ENCODE assay signal across 8 cellular contexts in genomic region chrX:130902446-130902782, GRCh38. TPM values are rescaled to one million over a fixed set of nuclear protein-coding genes. Genes with fewer than 3 reads are reported as not detected.
A peak's percentile ranks its signal among the peaks of the same experiment; 100 is the strongest.
DNase-seq lines count a peak whose midpoint lies in the region; ATAC-seq and TF ChIP-seq lines count a peak whose summit lies in the region.

No MANE protein-coding gene starts in this region.

- no peaks in the 10 kb centered on the region for H4K20me1 ChIP-seq in PC-3 (ENCODE audit: low read length)
- H4K20me1 ChIP-seq in fibroblast of lung (ENCODE audit: control insufficient read depth, extremely low read depth, insufficient read depth, low read length), result no peaks in the 10 kb centered on the region

- H3K27ac ChIP-seq in PC-3 (ENCODE audit: low read length), result peak overlapping the region; percentile 74; the same call in 1 of the 2 replicates
- peak overlapping the region; percentile 34 for H3K27ac ChIP-seq in fibroblast of lung (ENCODE audit: insufficient read depth, low read length)

- H3F3A ChIP-seq in PC-3 (ENCODE audit: low read length, unreplicated experiment), result no peaks in the 10 kb centered on the region

- TSS peak; percentile 46 for BruUV-seq in PC-3 (replicated peaks; lab: Mats Ljungman, UMichigan)

- TF ChIP-seq CTCF in GM12864 (IDR thresholded peaks at IDR 0.05; ENCODE audit: low read depth, low read length, missing control alignments), result no peak
- TF ChIP-seq CTCF in PC-3 (conservative IDR thresholded peaks at IDR 0.05; ENCODE audit: low read depth, low read length), result no peak
- TF ChIP-seq CTCF in fibroblast of lung (conservative IDR thresholded peaks at IDR 0.05 in 1 of 2, IDR thresholded peaks at IDR 0.05 in 1 of 2; ENCODE audit: low read depth in 1 of 2, low read length in 2 of 2), result no peak
- TF ChIP-seq CTCF in retinal pigment epithelial cell (conservative IDR thresholded peaks at IDR 0.05; ENCODE audit: low read depth, low read length), result no peak

- H3K79me2 ChIP-seq in PC-3 (ENCODE audit: low read length), result peaks cover 10% of the 10 kb centered on the region
- H3K79me2 ChIP-seq in fibroblast of lung (ENCODE audit: control insufficient read depth, insufficient read depth, low read length), result no peaks in the 10 kb centered on the region

- peaks cover 5% of the 10 kb centered on the region; the same call in 1 of the 2 replicates for H3K4me1 ChIP-seq in PC-3 (ENCODE audit: insufficient read depth, low read length)
- no peaks in the 10 kb centered on the region for H3K4me1 ChIP-seq in fibroblast of lung (ENCODE audit: control insufficient read depth, extremely low read depth, insufficient read depth, low read length)

- H3K27me3 ChIP-seq in PC-3 (ENCODE audit: low read length), result no peaks in the 10 kb centered on the region
- no peaks in the 10 kb centered on the region for H3K27me3 ChIP-seq in fibroblast of lung (ENCODE audit: control insufficient read depth, insufficient read depth, low read length)

- H3K4me2 ChIP-seq in PC-3 (ENCODE audit: low read length) (peak overlapping the region; percentile 85), fibroblast of lung (ENCODE audit: extremely low read depth, insufficient read depth, low read length) (peak overlapping the region; percentile 58)

- POLR2A ChIA-PET in PC-3 (lab: Charles Lee; ENCODE audit: unreplicated experiment), result interaction anchor here (0.6 kb wide), 1 partner anchor 14 kb away, joined by 14 read pairs; no protein-coding TSS in a partner anchor

- DNase-seq in GM12864 (ENCODE audit: low read depth) (no peak), PC-3 (no peak), fibroblast of lung (ENCODE audit: low read depth in 2 of 2) (no peak), retinal pigment epithelial cell (ENCODE audit: low read depth) (no peak), inferior parietal cortex (ENCODE audit: extremely low spot score) (no peak), NCI-H774 (lab: John Stamatoyannopoulos, UW) (no peak), DMS 273 treated with DMSO at 0.1 percent for 48 hours (lab: John Stamatoyannopoulos, UW) (no peak)
- no peak for DNase-seq in activated CD8-positive, alpha-beta memory T cell treated with anti-CD3 and anti-CD28 coated beads, Interleukin-2, amount 50 U/mL, for 4 hours

- H2AFZ ChIP-seq in PC-3 (ENCODE audit: low read length) (peak overlapping the region; percentile 94), fibroblast of lung (ENCODE audit: low read length) (peak overlapping the region; percentile 26)

- H3K9me2 ChIP-seq in PC-3 (replicated peaks; ENCODE audit: low read length), result no peaks in the 10 kb centered on the region

- CTCF ChIA-PET in PC-3 (lab: Charles Lee), result interaction anchor here (0.6 to 1.1 kb wide), 2 partner anchors 15 to 177 kb away, joined by 8 to 28 read pairs; no protein-coding TSS in a partner anchor

- no peaks in the 10 kb centered on the region for H3K9me3 ChIP-seq in PC-3 (ENCODE audit: low read length)
- no peaks in the 10 kb centered on the region for H3K9me3 ChIP-seq in fibroblast of lung (ENCODE audit: control insufficient read depth, insufficient read depth, low read depth, low read length)

- H3K36me3 ChIP-seq in PC-3 (ENCODE audit: low read depth, low read length) (no peaks in the 10 kb centered on the region), fibroblast of lung (ENCODE audit: control insufficient read depth, insufficient read depth, low read length) (no peaks in the 10 kb centered on the region)

- ATAC-seq in PC-3, result no peak; the same call in 1 of the 2 replicates

- intact Hi-C loops in PC-3 (cut with micrococcal nuclease), result loop anchor here (2.0 to 5.0 kb wide), 6 partner anchors 18 to 500 kb away; no protein-coding TSS in a partner anchor

- H3K4me3 ChIP-seq in GM12864 (ENCODE audit: low read depth, low read length), result peak overlapping the region; percentile 82
- peak overlapping the region; percentile 72 for H3K4me3 ChIP-seq in PC-3 (ENCODE audit: low read length)
- H3K4me3 ChIP-seq in fibroblast of lung (replicated peaks in 1 of 4; ENCODE audit: control extremely low read depth in 1 of 4, insufficient read depth in 1 of 4, low read depth in 3 of 4, low read length in 4 of 4), result peak overlapping the region; percentile 59 to 79 (median 66)
- H3K4me3 ChIP-seq in retinal pigment epithelial cell (ENCODE audit: low read length), result peak overlapping the region; percentile 69

- H3K9ac ChIP-seq in PC-3 (ENCODE audit: low read length) (peak overlapping the region; percentile 98), fibroblast of lung (ENCODE audit: insufficient read depth, low read length) (no peak overlapping the region)

RNA-seq across cellular contexts. Expression of gene ENOX2, which starts 0.6 kb away (rescaled TPM):
- total RNA-seq in PC-3 (2014; rRNA removed), result 11.8 and 17.3 TPM in 2 replicates
- 6.4 and 7.6 TPM in 2 replicates for total RNA-seq in fibroblast of lung
- polyA plus RNA-seq in fibroblast of lung, result 9.2 and 12.9 TPM in 2 replicates
- 6.8 and 8.3 TPM in 2 replicates for polyA plus RNA-seq in fibroblast of lung (2012)
- 2.6 and 9.8 TPM in 2 replicates for polyA minus RNA-seq in fibroblast of lung (ENCODE audit: low replicate concordance)
